ENCODE assay signal across 21 cellular contexts in the genomic region with DNA sequence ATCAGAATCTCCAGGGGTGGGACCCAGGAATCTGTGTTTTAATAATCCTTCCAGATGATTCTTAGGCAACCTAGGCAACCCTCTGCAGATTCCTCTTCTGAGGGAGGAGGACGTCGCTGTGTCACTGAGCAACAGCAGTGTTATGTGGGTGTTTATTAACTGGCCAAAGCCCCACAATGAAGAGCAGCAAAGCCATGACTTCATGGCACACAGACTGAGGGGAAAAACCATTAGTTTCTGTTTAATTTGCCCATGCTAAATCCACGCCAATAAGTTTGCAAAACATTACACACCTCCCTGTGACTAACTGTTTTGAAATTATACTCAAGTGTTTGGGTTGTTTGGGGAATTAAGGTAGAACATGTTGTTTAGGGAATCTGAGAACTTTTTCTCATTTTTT.
DNase-seq lines count a peak whose midpoint lies in the region; ATAC-seq and TF ChIP-seq lines count a peak whose summit lies in the region.
"Had no signal": no experiment of that assay in that cellular context is flagged by ENCODE, and none has a peak within 500 bp of the region (broad histone marks: within the 10 kb centered on the region; RNA-seq: fewer than 3 reads in every experiment).

No MANE protein-coding gene starts in this region.

- no peak overlapping the region for H3K4me3 Mint-ChIP-seq in naive thymus-derived CD4-positive, alpha-beta T cell

- no peaks in the 10 kb centered on the region for H4K20me1 ChIP-seq in hepatocyte (ENCODE audit: insufficient read depth, poor library complexity, severe bottlenecking)

- WGBS in hepatocyte (ENCODE audit: low lambda C conversion rate, missing lambda C conversion rate): 73% methylated on average over 3 of the region's 3 CpGs

- H3K27ac Mint-ChIP-seq in naive thymus-derived CD4-positive, alpha-beta T cell: no peak overlapping the region

- TF ChIP-seq CTCF in hepatocyte (IDR thresholded peaks at IDR 0.05; ENCODE audit: poor library complexity): no peak

- no peak overlapping the region for H3K4me2 ChIP-seq in hepatocyte
- H3K4me2 ChIP-seq: KMS-11, PC-9 had no signal

- no peaks in the 10 kb centered on the region for H3K9me3 ChIP-seq in hepatocyte (ENCODE audit: low read depth)
- no peaks in the 10 kb centered on the region for H3K9me3 ChIP-seq in neuron (ENCODE audit: low read length)
- H3K9me3 ChIP-seq in subcutaneous abdominal adipose tissue (ENCODE audit: control insufficient read depth in 5 of 5, low read length in 5 of 5): no peaks in the 10 kb centered on the region
- no peaks in the 10 kb centered on the region for H3K9me3 ChIP-seq in naive thymus-derived CD4-positive, alpha-beta T cell (ENCODE audit: control insufficient read depth in 2 of 3, low read length in 3 of 3)
- H3K9me3 ChIP-seq: BE2C, HAP-1 had no signal

- H2AFZ ChIP-seq in hepatocyte: no peak overlapping the region
- peak overlapping the region; percentile 10 for H2AFZ ChIP-seq in neuron (ENCODE audit: low read depth, low read length)
- H2AFZ ChIP-seq: PC-9 had no signal

- H3K9me2 ChIP-seq in hepatocyte (replicated peaks; ENCODE audit: insufficient read depth): no peaks in the 10 kb centered on the region

- POLR2A ChIA-PET in naive thymus-derived CD4-positive, alpha-beta T cell (lab: Charles Lee): no interaction called here

- no peak overlapping the region for H3K4me3 ChIP-seq in hepatocyte
- no peak overlapping the region for H3K4me3 ChIP-seq in neuron (ENCODE audit: low read length)
- H3K4me3 ChIP-seq in subcutaneous abdominal adipose tissue (ENCODE audit: low read depth in 1 of 5, low read length in 5 of 5): no peak overlapping the region
- H3K4me3 ChIP-seq in naive thymus-derived CD4-positive, alpha-beta T cell (ENCODE audit: low read length): no peak overlapping the region
- H3K4me3 ChIP-seq: HAP-1, PC-9 had no signal

- intact Hi-C loops in naive thymus-derived CD4-positive, alpha-beta T cell (cut with micrococcal nuclease): no loop called here

- H3K36me3 ChIP-seq in hepatocyte (replicated peaks; ENCODE audit: insufficient read depth, low read depth): no peaks in the 10 kb centered on the region
- H3K36me3 ChIP-seq in neuron (ENCODE audit: insufficient read depth, low read length): no peaks in the 10 kb centered on the region
- no peaks in the 10 kb centered on the region for H3K36me3 ChIP-seq in subcutaneous abdominal adipose tissue (ENCODE audit: control insufficient read depth in 5 of 5, insufficient read depth in 5 of 5, low read length in 5 of 5)
- H3K36me3 ChIP-seq in naive thymus-derived CD4-positive, alpha-beta T cell (ENCODE audit: control insufficient read depth in 2 of 3, insufficient read depth in 3 of 3, low read length in 3 of 3): no peaks in the 10 kb centered on the region
- H3K36me3 ChIP-seq: BE2C, HAP-1 had no signal

- ATAC-seq in naive thymus-derived CD4-positive, alpha-beta T cell: no peak
- ATAC-seq in HG03135 (IDR thresholded peaks at IDR 0.05; ENCODE audit: unreplicated experiment): no peak

- H3K4me1 ChIP-seq in hepatocyte (ENCODE audit: insufficient read depth) (no peaks in the 10 kb centered on the region), neuron (ENCODE audit: insufficient read depth, low read length) (peaks cover 8% of the 10 kb centered on the region), subcutaneous abdominal adipose tissue (ENCODE audit: control insufficient read depth in 5 of 5, insufficient read depth in 5 of 5, low read length in 5 of 5) (peaks cover 0 to 13% (median 0%) of the 10 kb centered on the region in 5 donors)
- H3K4me1 ChIP-seq in naive thymus-derived CD4-positive, alpha-beta T cell (ENCODE audit: control insufficient read depth in 2 of 2, insufficient read depth in 2 of 2, low read length in 2 of 2): no peaks in the 10 kb centered on the region
- H3K4me1 ChIP-seq: BE2C, HAP-1 had no signal

- H3K9me3 Mint-ChIP-seq in naive thymus-derived CD4-positive, alpha-beta T cell: peaks cover 0 to 20% (median 8%) of the 10 kb centered on the region in 11 donors

- peaks cover 6 to 33% (median 12%) of the 10 kb centered on the region in 5 donors for H3K27me3 Mint-ChIP-seq in naive thymus-derived CD4-positive, alpha-beta T cell

- H3K36me3 Mint-ChIP-seq in naive thymus-derived CD4-positive, alpha-beta T cell: peaks cover 0 to 8% (median 0%) of the 10 kb centered on the region in 5 donors

- H3K27me3 ChIP-seq in hepatocyte: no peaks in the 10 kb centered on the region
- H3K27me3 ChIP-seq in neuron (ENCODE audit: insufficient read depth, low read length): no peaks in the 10 kb centered on the region
- no peaks in the 10 kb centered on the region for H3K27me3 ChIP-seq in subcutaneous abdominal adipose tissue (ENCODE audit: control insufficient read depth in 5 of 5, insufficient read depth in 4 of 5, low read length in 5 of 5)
- peaks cover 0 to 2% of the 10 kb centered on the region in 2 donors for H3K27me3 ChIP-seq in naive thymus-derived CD4-positive, alpha-beta T cell (ENCODE audit: control insufficient read depth in 2 of 2, insufficient read depth in 2 of 2, low read length in 2 of 2)
- H3K27me3 ChIP-seq: BE2C had no signal

- CTCF ChIA-PET in naive thymus-derived CD4-positive, alpha-beta T cell (lab: Charles Lee): no interaction called here

- no peaks in the 10 kb centered on the region for H3K4me1 Mint-ChIP-seq in naive thymus-derived CD4-positive, alpha-beta T cell

- peak; percentile 3 for DNase-seq in astrocyte of the hippocampus (ENCODE audit: low read depth, low spot score)
- DNase-seq in hepatocyte (ENCODE audit: low spot score): peak; percentile 14
- no peak for DNase-seq in stimulated activated CD4-positive, alpha-beta T cell treated with anti-CD3 and anti-CD28 coated beads, Interleukin-15, amount 100 ng/mL, for 24 hours
- no peak for DNase-seq in naive thymus-derived CD4-positive, alpha-beta T cell
- DNase-seq: BE2C, DMS79, IMR-90, NCI-H1105, NCI-H146, NCI-H2029, NCI-H226, NCI-H510A treated with DMSO at 0.1 percent for 48 hours, NCI-H748 treated with DMSO at 0.1 percent for 48 hours, PC-9, RPMI8226, SHP77 treated with DMSO at 0.1 percent for 48 hours had no signal

- no peaks in the 10 kb centered on the region for H3K79me2 ChIP-seq in hepatocyte

- no peak overlapping the region for H3K9ac ChIP-seq in subcutaneous abdominal adipose tissue (ENCODE audit: low read length in 5 of 5)
- H3K9ac ChIP-seq: KMS-11 had no signal

- H3K27ac ChIP-seq in hepatocyte: peak overlapping the region; percentile 5
- peak overlapping the region; percentile 21 for H3K27ac ChIP-seq in subcutaneous abdominal adipose tissue (ENCODE audit: low read depth, low read length)
- H3K27ac ChIP-seq in naive thymus-derived CD4-positive, alpha-beta T cell (ENCODE audit: low read depth, low read length): no peak overlapping the region
- H3K27ac ChIP-seq: KMS-11, PC-9 had no signal

Comparison
In these comparisons a context has a peak if more than half of its experiments do, and no peak if none do; other contexts are left out.
1. DNase-seq: peak in astrocyte of the hippocampus (single experiment) and hepatocyte (single experiment); none in stimulated activated CD4-positive, alpha-beta T cell treated with anti-CD3 and anti-CD28 coated beads, Interleukin-15, amount 100 ng/mL, for 24 hours (single experiment) and naive thymus-derived CD4-positive, alpha-beta T cell (0 of 9).